1 cellular context compared by ENCODE assay signal in the genomic region with DNA sequence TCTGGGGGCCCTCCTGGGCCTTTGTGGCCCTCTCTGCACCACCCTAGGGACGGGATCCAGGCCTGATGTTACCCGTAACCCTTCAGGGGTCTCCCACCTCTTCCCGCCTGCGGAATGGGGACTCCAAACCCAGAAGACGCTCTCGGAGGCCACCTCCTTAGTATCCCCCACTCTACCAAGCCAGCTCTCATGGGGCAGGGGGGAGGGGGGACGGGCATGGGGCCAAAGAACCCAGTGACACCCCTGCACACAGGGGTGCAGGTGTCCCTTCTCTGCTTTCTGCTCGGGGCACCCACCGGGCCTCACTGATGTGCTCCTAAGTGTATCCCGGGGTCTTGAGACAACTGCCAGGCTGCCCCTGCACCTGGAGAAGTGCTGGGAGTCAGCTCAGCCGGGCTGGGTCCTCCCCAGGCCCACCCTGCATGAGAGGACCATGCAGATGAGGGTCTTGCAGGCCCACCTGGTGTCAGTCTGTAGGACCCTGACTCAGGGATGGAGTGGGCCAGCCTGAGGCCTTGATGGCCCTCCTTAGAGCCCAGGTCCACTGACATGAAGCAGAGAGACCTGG.
TF ChIP-seq lines count a peak whose summit lies in the region.

No MANE protein-coding gene starts in this region.

TF ChIP-seq in WTC11, 78 proteins besides CTCF, POLR2A, EP300 and RAD21 (continued from another document):
- TF ChIP-seq IRF1 (CRISPR knock-in tag; IDR thresholded peaks at IDR 0.05) (no peak), KAT7 (CRISPR knock-in tag; IDR thresholded peaks at IDR 0.05; ENCODE audit: borderline replicate concordance) (no peak), NR1H2 (CRISPR knock-in tag; IDR thresholded peaks at IDR 0.05) (no peak), IRF2 (CRISPR knock-in tag; IDR thresholded peaks at IDR 0.05; ENCODE audit: borderline replicate concordance, low read depth) (no peak), MLX (CRISPR knock-in tag; IDR thresholded peaks at IDR 0.05) (no peak), EMX1 (CRISPR knock-in tag; IDR thresholded peaks at IDR 0.05) (no peak), ATF1 (CRISPR knock-in tag; IDR thresholded peaks at IDR 0.05) (no peak), SMAD3 (CRISPR knock-in tag; IDR thresholded peaks at IDR 0.05; ENCODE audit: borderline replicate concordance) (no peak), CDX4 (CRISPR knock-in tag; IDR thresholded peaks at IDR 0.05; ENCODE audit: borderline replicate concordance) (no peak), NFE2L1 (CRISPR knock-in tag; IDR thresholded peaks at IDR 0.05) (no peak)
- TF ChIP-seq, protein P1, sequence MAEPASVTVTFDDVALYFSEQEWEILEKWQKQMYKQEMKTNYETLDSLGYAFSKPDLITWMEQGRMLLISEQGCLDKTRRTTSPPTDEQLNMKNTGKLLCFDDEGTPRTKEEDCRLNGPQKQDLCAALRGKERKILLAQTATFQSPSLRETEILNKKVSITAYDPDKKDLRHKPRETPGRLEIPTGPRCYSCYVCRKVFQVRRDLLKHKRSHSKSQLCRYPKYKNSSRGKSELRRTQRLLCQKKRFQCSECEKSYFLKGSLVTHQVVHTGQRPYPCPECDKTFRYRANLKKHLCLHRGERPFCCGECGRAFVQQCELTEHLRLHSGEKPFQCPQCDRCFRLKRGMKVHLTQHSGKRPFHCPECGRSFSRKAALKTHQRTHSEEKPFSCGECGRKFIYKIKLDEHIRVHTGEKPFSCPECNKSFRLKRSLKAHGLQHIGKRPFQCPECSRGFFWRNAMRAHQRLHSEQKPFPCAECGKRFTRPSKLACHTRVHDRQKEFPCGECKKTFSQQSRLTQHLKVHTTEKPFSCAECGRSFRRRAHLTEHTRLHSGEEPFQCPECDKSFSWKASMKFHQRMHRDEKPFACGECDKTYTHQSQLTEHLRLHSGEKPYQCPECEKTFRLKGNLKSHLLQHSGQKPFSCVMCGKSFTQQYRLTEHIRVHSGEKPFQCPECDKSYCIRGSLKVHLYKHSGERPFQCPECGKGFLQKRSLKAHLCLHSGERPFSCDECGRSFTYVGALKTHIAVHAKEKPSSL (CRISPR knock-in tag; conservative IDR thresholded peaks at IDR 0.05) = no peak
- TF ChIP-seq, protein P2, sequence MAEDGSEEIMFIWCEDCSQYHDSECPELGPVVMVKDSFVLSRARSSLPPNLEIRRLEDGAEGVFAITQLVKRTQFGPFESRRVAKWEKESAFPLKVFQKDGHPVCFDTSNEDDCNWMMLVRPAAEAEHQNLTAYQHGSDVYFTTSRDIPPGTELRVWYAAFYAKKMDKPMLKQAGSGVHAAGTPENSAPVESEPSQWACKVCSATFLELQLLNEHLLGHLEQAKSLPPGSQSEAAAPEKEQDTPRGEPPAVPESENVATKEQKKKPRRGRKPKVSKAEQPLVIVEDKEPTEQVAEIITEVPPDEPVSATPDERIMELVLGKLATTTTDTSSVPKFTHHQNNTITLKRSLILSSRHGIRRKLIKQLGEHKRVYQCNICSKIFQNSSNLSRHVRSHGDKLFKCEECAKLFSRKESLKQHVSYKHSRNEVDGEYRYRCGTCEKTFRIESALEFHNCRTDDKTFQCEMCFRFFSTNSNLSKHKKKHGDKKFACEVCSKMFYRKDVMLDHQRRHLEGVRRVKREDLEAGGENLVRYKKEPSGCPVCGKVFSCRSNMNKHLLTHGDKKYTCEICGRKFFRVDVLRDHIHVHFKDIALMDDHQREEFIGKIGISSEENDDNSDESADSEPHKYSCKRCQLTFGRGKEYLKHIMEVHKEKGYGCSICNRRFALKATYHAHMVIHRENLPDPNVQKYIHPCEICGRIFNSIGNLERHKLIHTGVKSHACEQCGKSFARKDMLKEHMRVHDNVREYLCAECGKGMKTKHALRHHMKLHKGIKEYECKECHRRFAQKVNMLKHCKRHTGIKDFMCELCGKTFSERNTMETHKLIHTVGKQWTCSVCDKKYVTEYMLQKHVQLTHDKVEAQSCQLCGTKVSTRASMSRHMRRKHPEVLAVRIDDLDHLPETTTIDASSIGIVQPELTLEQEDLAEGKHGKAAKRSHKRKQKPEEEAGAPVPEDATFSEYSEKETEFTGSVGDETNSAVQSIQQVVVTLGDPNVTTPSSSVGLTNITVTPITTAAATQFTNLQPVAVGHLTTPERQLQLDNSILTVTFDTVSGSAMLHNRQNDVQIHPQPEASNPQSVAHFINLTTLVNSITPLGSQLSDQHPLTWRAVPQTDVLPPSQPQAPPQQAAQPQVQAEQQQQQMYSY (CRISPR knock-in tag; IDR thresholded peaks at IDR 0.05) = no peak
- TF ChIP-seq, protein P3, sequence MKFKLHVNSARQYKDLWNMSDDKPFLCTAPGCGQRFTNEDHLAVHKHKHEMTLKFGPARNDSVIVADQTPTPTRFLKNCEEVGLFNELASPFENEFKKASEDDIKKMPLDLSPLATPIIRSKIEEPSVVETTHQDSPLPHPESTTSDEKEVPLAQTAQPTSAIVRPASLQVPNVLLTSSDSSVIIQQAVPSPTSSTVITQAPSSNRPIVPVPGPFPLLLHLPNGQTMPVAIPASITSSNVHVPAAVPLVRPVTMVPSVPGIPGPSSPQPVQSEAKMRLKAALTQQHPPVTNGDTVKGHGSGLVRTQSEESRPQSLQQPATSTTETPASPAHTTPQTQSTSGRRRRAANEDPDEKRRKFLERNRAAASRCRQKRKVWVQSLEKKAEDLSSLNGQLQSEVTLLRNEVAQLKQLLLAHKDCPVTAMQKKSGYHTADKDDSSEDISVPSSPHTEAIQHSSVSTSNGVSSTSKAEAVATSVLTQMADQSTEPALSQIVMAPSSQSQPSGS (CRISPR knock-in tag; IDR thresholded peaks at IDR 0.05; ENCODE audit: borderline replicate concordance, low read depth) = no peak
- TF ChIP-seq, protein P4, sequence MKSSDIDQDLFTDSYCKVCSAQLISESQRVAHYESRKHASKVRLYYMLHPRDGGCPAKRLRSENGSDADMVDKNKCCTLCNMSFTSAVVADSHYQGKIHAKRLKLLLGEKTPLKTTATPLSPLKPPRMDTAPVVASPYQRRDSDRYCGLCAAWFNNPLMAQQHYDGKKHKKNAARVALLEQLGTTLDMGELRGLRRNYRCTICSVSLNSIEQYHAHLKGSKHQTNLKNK (CRISPR knock-in tag; IDR thresholded peaks at IDR 0.05) = no peak
